Comparison of ENCODE assay signal across 9 cellular contexts in the genomic region with DNA sequence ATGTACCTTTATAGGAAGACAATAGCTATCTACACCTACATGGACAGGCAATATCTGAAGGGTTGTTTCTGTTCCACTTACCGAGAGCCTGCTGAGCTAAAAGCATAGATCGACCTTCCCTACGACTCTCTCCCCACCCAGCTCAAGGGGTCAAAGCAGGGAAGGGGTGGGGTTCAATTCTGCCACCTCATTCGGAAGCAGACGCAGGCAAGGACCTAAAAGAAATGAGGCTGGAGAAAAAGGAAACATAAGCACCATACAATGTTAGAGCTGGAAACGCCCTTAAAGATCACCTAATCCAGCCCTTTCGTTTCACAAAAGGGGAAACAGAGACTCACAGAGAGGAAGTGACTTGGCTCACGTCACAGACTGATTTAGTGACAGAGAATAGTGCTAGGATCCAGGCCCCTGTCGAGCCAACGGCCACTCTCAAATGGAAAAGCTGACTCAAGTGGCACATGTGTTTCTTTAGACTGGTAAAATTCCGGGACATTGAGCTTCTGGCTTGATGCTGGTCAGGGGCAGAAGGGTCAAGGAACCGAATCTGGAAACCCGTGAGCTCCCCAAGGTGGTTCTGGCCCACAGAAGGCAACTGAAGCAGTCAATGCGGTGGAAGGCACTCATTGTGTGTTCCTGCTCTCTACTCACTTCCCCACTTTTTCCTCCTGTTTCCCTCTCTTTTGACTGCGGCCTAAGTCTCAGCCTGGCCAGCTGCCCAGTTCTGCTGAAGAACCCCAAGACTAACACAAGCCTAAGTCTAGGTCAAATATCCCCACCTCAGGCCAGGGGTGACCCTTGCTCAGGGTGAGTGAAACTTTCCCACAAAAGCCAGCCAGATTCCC. TPM values are rescaled to one million over a fixed set of nuclear protein-coding genes. Genes with fewer than 3 reads are reported as not detected.
A peak's percentile ranks its signal among the peaks of the same experiment; 100 is the strongest.
DNase-seq lines count a peak whose midpoint lies in the region; ATAC-seq and TF ChIP-seq lines count a peak whose summit lies in the region.
"Had no signal": no experiment of that assay in that cellular context is flagged by ENCODE, and none has a peak within 500 bp of the region (broad histone marks: within the 10 kb centered on the region; RNA-seq: fewer than 3 reads in every experiment).

No MANE protein-coding gene starts in this region.

- H3K4me2 ChIP-seq in osteoblast (ENCODE audit: insufficient read depth, low read length), result no peak overlapping the region

- no peak for TF ChIP-seq CTCF in osteoblast (IDR thresholded peaks at IDR 0.05; ENCODE audit: extremely low read depth, low read depth, low read length)
- TF ChIP-seq CTCF in brain microvascular endothelial cell (IDR thresholded peaks at IDR 0.05; ENCODE audit: low read depth, low read length, missing control alignments), result no peak

- no peaks in the 10 kb centered on the region for H3K27me3 ChIP-seq in effector memory CD4-positive, alpha-beta T cell (replicated peaks; ENCODE audit: control insufficient read depth, insufficient read depth, low read length, poor library complexity, severe bottlenecking)
- H3K27me3 ChIP-seq in osteoblast (ENCODE audit: insufficient read depth, low read length) (no peaks in the 10 kb centered on the region), brain microvascular endothelial cell (replicated peaks) (no peaks in the 10 kb centered on the region)

- H3K9me3 ChIP-seq in effector memory CD4-positive, alpha-beta T cell (ENCODE audit: control insufficient read depth, low read length), result no peaks in the 10 kb centered on the region
- no peaks in the 10 kb centered on the region for H3K9me3 ChIP-seq in osteoblast (ENCODE audit: low read depth, low read length)

- H3K4me1 ChIP-seq in effector memory CD4-positive, alpha-beta T cell (ENCODE audit: control insufficient read depth, insufficient read depth, low read length, poor library complexity, severe bottlenecking), result peaks cover 60% of the 10 kb centered on the region
- H3K4me1 ChIP-seq in osteoblast (ENCODE audit: insufficient read depth, low read length), result no peaks in the 10 kb centered on the region

- DNase-seq in NCI-H2107 treated with DMSO at 0.1 percent for 48 hours (lab: John Stamatoyannopoulos, UW; ENCODE audit: unreplicated experiment) (peak; percentile 34), NCI-H2107 (lab: John Stamatoyannopoulos, UW) (no peak), T follicular helper cell (ENCODE audit: low read depth) (peak; percentile 39), osteoblast (ENCODE audit: insufficient read length, low spot score, missing footprints) (no peak), brain microvascular endothelial cell (no peak), NCI-H1694 (lab: John Stamatoyannopoulos, UW) (no peak)
- DNase-seq in effector memory CD4-positive, alpha-beta T cell, result peak in 2 of 3 donors; percentile 31 to 40

- ATAC-seq in HG03039 (IDR thresholded peaks at IDR 0.05; ENCODE audit: unreplicated experiment), result peak; percentile 43

- in situ Hi-C loops in brain microvascular endothelial cell (cut with HindIII; ENCODE audit: low pct_ligation_motif_present, low sequenced_read_pairs), result no loop called here

- no peaks in the 10 kb centered on the region for H3K79me2 ChIP-seq in osteoblast (ENCODE audit: insufficient read depth, low read length)

- no peaks in the 10 kb centered on the region for H3K36me3 ChIP-seq in effector memory CD4-positive, alpha-beta T cell (ENCODE audit: control insufficient read depth, insufficient read depth, low read length)
- H3K36me3 ChIP-seq in osteoblast (ENCODE audit: insufficient read depth, low read length) (no peaks in the 10 kb centered on the region), brain microvascular endothelial cell (replicated peaks) (no peaks in the 10 kb centered on the region)

- peak overlapping the region; percentile 94 for H3K27ac ChIP-seq in effector memory CD4-positive, alpha-beta T cell (ENCODE audit: insufficient read depth, low read length, poor library complexity, severe bottlenecking)
- no peak overlapping the region for H3K27ac ChIP-seq in osteoblast (ENCODE audit: low read depth, low read length)
- H3K27ac ChIP-seq in brain microvascular endothelial cell, result no peak overlapping the region
- H3K27ac ChIP-seq: VCaP had no signal

- H2AFZ ChIP-seq in osteoblast (ENCODE audit: low read length), result peak overlapping the region; percentile 10

- no peaks in the 10 kb centered on the region for H4K20me1 ChIP-seq in osteoblast (ENCODE audit: insufficient read depth, low read length)

- peak overlapping the region; percentile 45 for H3K4me3 ChIP-seq in effector memory CD4-positive, alpha-beta T cell (ENCODE audit: insufficient read depth, low read depth, low read length, poor library complexity, severe bottlenecking)
- H3K4me3 ChIP-seq in osteoblast (ENCODE audit: insufficient read depth, low read length) (no peak overlapping the region), brain microvascular endothelial cell (ENCODE audit: low read depth, low read length) (no peak overlapping the region)

RNA-seq across cellular contexts. Expression of a gene that starts 7.5 kb away (rescaled TPM):
- 9.0 and 9.1 TPM in 2 replicates for total RNA-seq in osteoblast

Comparison
In these comparisons a context has a peak if more than half of its experiments do, and no peak if none do; other contexts are left out.
1. DNase-seq: peak in NCI-H2107 treated with DMSO at 0.1 percent for 48 hours (single experiment), T follicular helper cell (single experiment) and effector memory CD4-positive, alpha-beta T cell (2 of 3); none in NCI-H2107 (single experiment), osteoblast (single experiment), brain microvascular endothelial cell (single experiment) and NCI-H1694 (single experiment).